15 cellular contexts compared by ENCODE assay signal in the genomic region with DNA sequence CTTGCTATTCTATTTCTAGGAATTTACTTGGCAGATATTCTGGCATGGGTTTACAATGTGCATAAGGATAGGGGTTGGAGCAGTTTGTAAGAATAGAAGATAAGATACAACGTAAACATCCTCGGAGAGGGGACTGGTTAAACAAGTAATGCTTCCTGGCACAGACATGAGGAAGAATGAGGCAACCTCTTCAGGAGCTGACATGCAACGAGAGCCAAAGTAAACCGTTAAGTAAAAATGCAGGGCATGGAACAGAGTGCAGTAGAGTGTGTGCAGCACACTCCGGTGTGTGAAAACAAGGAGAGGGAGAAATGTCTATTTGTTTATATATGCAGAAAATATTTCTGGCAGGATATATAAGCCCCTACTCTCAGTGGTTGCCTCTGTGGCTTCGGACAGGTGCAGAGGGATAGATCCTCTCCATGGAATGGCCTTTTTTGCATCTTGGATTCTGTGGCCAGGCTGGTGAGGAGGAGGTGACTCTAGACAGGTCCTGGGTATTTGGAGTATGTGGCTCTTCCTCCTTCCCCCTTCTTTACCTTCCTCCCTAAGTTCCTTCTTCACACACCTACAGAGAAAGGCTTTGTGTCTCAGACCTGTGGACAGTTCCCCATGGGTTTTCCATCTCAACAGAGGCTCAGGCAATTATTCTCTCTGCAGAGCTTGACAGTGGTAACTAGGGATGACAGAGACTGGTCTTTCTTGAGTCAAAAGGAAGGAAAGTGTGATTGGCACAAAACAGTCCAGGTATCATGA. TPM values are rescaled to one million over a fixed set of nuclear protein-coding genes. Genes with fewer than 3 reads are reported as not detected.
DNase-seq lines count a peak whose midpoint lies in the region; ATAC-seq, FAIRE-seq and TF ChIP-seq lines count a peak whose summit lies in the region.
"Had no signal": no experiment of that assay in that cellular context is flagged by ENCODE, and none has a peak within 500 bp of the region (broad histone marks: within the 10 kb centered on the region; RNA-seq: fewer than 3 reads in every experiment).

No MANE protein-coding gene starts in this region.

- TF ChIP-seq CTCF in natural killer cell (IDR thresholded peaks at IDR 0.05) (no peak), brain microvascular endothelial cell (IDR thresholded peaks at IDR 0.05; ENCODE audit: low read depth, low read length, missing control alignments) (no peak), left lung (IDR thresholded peaks at IDR 0.05) (no peak), vagina (IDR thresholded peaks at IDR 0.05) (no peak)

- H3K27me3 ChIP-seq in brain microvascular endothelial cell (replicated peaks) (peaks cover 3% of the 10 kb centered on the region), left lung (no peaks in the 10 kb centered on the region), vagina (no peaks in the 10 kb centered on the region)
- H3K27me3 ChIP-seq: BLaER1 had no signal

- no peak for FAIRE-seq in HTR-8/SVneo (lab: Jason Lieb, UNC)

- H3K4me1 ChIP-seq in left lung (peaks cover 5 to 73% of the 10 kb centered on the region in 2 donors), vagina (peaks cover 21% of the 10 kb centered on the region)

- no peak overlapping the region for H3K4me3 Mint-ChIP-seq in natural killer cell treated with Interleukin-12 subunit alpha and Interleukin-12 subunit beta and Interleukin-15 and Interleukin-18, amount 100 ng/mL, for 72 hours
- H3K4me3 Mint-ChIP-seq in natural killer cell = no peak overlapping the region
- no peak overlapping the region for H3K4me3 Mint-ChIP-seq in activated naive CD8-positive, alpha-beta T cell treated with anti-CD3 and anti-CD28 coated beads, Interleukin-2, amount 50 U/mL, for 24 hours
- H3K4me3 Mint-ChIP-seq: activated CD8-positive, alpha-beta T cell treated with anti-CD3 and anti-CD28 coated beads, Interleukin-2, amount 10 ng/mL, durations not matched to agents 7 days and 5 days; stimulated activated naive CD8-positive, alpha-beta T cell treated with anti-CD3 and anti-CD28 coated beads, Interleukin-15, Interleukin-2, amounts not matched to agents 100 ng/mL and 50 ng/mL, for 24 hours had no signal

- no peaks in the 10 kb centered on the region for H3K36me3 Mint-ChIP-seq in natural killer cell treated with Interleukin-12 subunit alpha and Interleukin-12 subunit beta and Interleukin-15 and Interleukin-18, amount 100 ng/mL, for 72 hours
- H3K36me3 Mint-ChIP-seq in natural killer cell = no peaks in the 10 kb centered on the region
- peaks cover 4% of the 10 kb centered on the region for H3K36me3 Mint-ChIP-seq in activated naive CD8-positive, alpha-beta T cell treated with anti-CD3 and anti-CD28 coated beads, Interleukin-2, amount 50 U/mL, for 24 hours (ENCODE audit: low read depth)

- no peak overlapping the region for H3K4me3 ChIP-seq in brain microvascular endothelial cell (ENCODE audit: low read depth, low read length)
- no peak overlapping the region for H3K4me3 ChIP-seq in left lung
- no peak overlapping the region for H3K4me3 ChIP-seq in vagina
- H3K4me3 ChIP-seq: BLaER1, SK-N-MC had no signal

- H3K27ac ChIP-seq in brain microvascular endothelial cell (no peak overlapping the region), left lung (peak overlapping the region in 1 of 2 donors; percentile 46), vagina (peak overlapping the region; percentile 36)
- H3K27ac ChIP-seq: BLaER1, SK-N-MC had no signal

- no peak for ATAC-seq in natural killer cell treated with Interleukin-12 subunit alpha and Interleukin-12 subunit beta and Interleukin-15 and Interleukin-18, amount 100 ng/mL, for 72 hours
- no peak for ATAC-seq in natural killer cell
- ATAC-seq in left lung = peak; percentile 33
- ATAC-seq in HG02588 (IDR thresholded peaks at IDR 0.05; ENCODE audit: unreplicated experiment) = no peak
- no peak for ATAC-seq in activated naive CD8-positive, alpha-beta T cell treated with anti-CD3 and anti-CD28 coated beads, Interleukin-2, amount 50 U/mL, for 24 hours
- ATAC-seq: activated CD8-positive, alpha-beta T cell treated with anti-CD3 and anti-CD28 coated beads, Interleukin-2, amount 10 ng/mL, durations not matched to agents 7 days and 5 days had no signal

- no peak overlapping the region for H3K27ac Mint-ChIP-seq in natural killer cell treated with Interleukin-12 subunit alpha and Interleukin-12 subunit beta and Interleukin-15 and Interleukin-18, amount 100 ng/mL, for 72 hours
- peak overlapping the region in 1 of 2 donors; percentile 96 for H3K27ac Mint-ChIP-seq in natural killer cell
- H3K27ac Mint-ChIP-seq in activated naive CD8-positive, alpha-beta T cell treated with anti-CD3 and anti-CD28 coated beads, Interleukin-2, amount 50 U/mL, for 24 hours = no peak overlapping the region
- H3K27ac Mint-ChIP-seq: activated CD8-positive, alpha-beta T cell treated with anti-CD3 and anti-CD28 coated beads, Interleukin-2, amount 10 ng/mL, durations not matched to agents 7 days and 5 days; stimulated activated naive CD8-positive, alpha-beta T cell treated with anti-CD3 and anti-CD28 coated beads, Interleukin-15, Interleukin-2, amounts not matched to agents 100 ng/mL and 50 ng/mL, for 24 hours had no signal

- H3K9me3 ChIP-seq in left lung (no peaks in the 10 kb centered on the region), vagina (no peaks in the 10 kb centered on the region)
- H3K9me3 ChIP-seq: BLaER1 had no signal

- intact Hi-C loops in natural killer cell (cut with micrococcal nuclease) (no loop called here), left lung (cut with DNase I) (no loop called here), vagina (cut with DNase I) (no loop called here)

- peaks cover 9% of the 10 kb centered on the region for H3K36me3 ChIP-seq in brain microvascular endothelial cell (replicated peaks)
- H3K36me3 ChIP-seq in left lung = no peaks in the 10 kb centered on the region
- H3K36me3 ChIP-seq in vagina = peaks cover 0 to 6% of the 10 kb centered on the region in 2 donors
- H3K36me3 ChIP-seq: BLaER1 had no signal

- peaks cover 13 to 29% of the 10 kb centered on the region in 2 donors for H3K4me1 Mint-ChIP-seq in natural killer cell treated with Interleukin-12 subunit alpha and Interleukin-12 subunit beta and Interleukin-15 and Interleukin-18, amount 100 ng/mL, for 72 hours (ENCODE audit: low read depth in 2 of 2)
- peaks cover 24 to 38% of the 10 kb centered on the region in 2 donors for H3K4me1 Mint-ChIP-seq in natural killer cell
- peaks cover 22% of the 10 kb centered on the region for H3K4me1 Mint-ChIP-seq in activated naive CD8-positive, alpha-beta T cell treated with anti-CD3 and anti-CD28 coated beads, Interleukin-2, amount 50 U/mL, for 24 hours

- H3K9me3 Mint-ChIP-seq in natural killer cell treated with Interleukin-12 subunit alpha and Interleukin-12 subunit beta and Interleukin-15 and Interleukin-18, amount 100 ng/mL, for 72 hours = no peaks in the 10 kb centered on the region
- H3K9me3 Mint-ChIP-seq in natural killer cell = no peaks in the 10 kb centered on the region
- H3K9me3 Mint-ChIP-seq in activated naive CD8-positive, alpha-beta T cell treated with anti-CD3 and anti-CD28 coated beads, Interleukin-2, amount 50 U/mL, for 24 hours = no peaks in the 10 kb centered on the region
- H3K9me3 Mint-ChIP-seq: stimulated activated naive CD8-positive, alpha-beta T cell treated with anti-CD3 and anti-CD28 coated beads, Interleukin-15, Interleukin-2, amounts not matched to agents 100 ng/mL and 50 ng/mL, for 24 hours had no signal

- no peak for TF ChIP-seq POLR2A in vagina (IDR thresholded peaks at IDR 0.05)

- peak; percentile 31 for DNase-seq in natural killer cell treated with Interleukin-12 subunit alpha and Interleukin-12 subunit beta and Interleukin-15 and Interleukin-18, amount 100 ng/mL, for 72 hours (ENCODE audit: low spot score)
- DNase-seq in natural killer cell (no peak), brain microvascular endothelial cell (peak; percentile 39), left lung (no peak), vagina (ENCODE audit: extremely low spot score in 2 of 2) (no peak), HTR-8/SVneo (ENCODE audit: insufficient read length, low spot score) (no peak)
- no peak for DNase-seq in activated naive CD8-positive, alpha-beta T cell treated with anti-CD3 and anti-CD28 coated beads, Interleukin-2, amount 50 U/mL, for 24 hours
- DNase-seq: activated CD8-positive, alpha-beta T cell treated with anti-CD3 and anti-CD28 coated beads, Interleukin-2, amount 10 ng/mL, durations not matched to agents 7 days and 5 days; midbrain; NCI-H2227 treated with DMSO at 0.1 percent for 48 hours had no signal

- in situ Hi-C loops in brain microvascular endothelial cell (cut with HindIII; ENCODE audit: low pct_ligation_motif_present, low sequenced_read_pairs) = no loop called here

- no peaks in the 10 kb centered on the region for H3K27me3 Mint-ChIP-seq in natural killer cell treated with Interleukin-12 subunit alpha and Interleukin-12 subunit beta and Interleukin-15 and Interleukin-18, amount 100 ng/mL, for 72 hours
- H3K27me3 Mint-ChIP-seq in natural killer cell (ENCODE audit: low read depth in 2 of 2) = no peaks in the 10 kb centered on the region
- H3K27me3 Mint-ChIP-seq in activated naive CD8-positive, alpha-beta T cell treated with anti-CD3 and anti-CD28 coated beads, Interleukin-2, amount 50 U/mL, for 24 hours = no peaks in the 10 kb centered on the region
- H3K27me3 Mint-ChIP-seq: stimulated activated naive CD8-positive, alpha-beta T cell treated with anti-CD3 and anti-CD28 coated beads, Interleukin-15, Interleukin-2, amounts not matched to agents 100 ng/mL and 50 ng/mL, for 24 hours had no signal

RNA-seq across cellular contexts. Expression of a gene that starts 2.5 kb away (rescaled TPM):
- 1 to 10 TPM; 2.1 to 2.7 TPM for total RNA-seq in natural killer cell treated with Interleukin-12 subunit alpha and Interleukin-12 subunit beta and Interleukin-15 and Interleukin-18, amount 100 ng/mL, for 72 hours
- total RNA-seq in natural killer cell = 1 to 10 TPM; 1.7 to 2.9 (median 2.6) TPM
- total RNA-seq in left lung = 1 to 10 TPM; 3.8 to 10.0 TPM
- 3.2 TPM for total RNA-seq in vagina

RNA-seq across cellular contexts. Expression of a gene that starts 6.0 kb away (rescaled TPM):
- total RNA-seq in natural killer cell treated with Interleukin-12 subunit alpha and Interleukin-12 subunit beta and Interleukin-15 and Interleukin-18, amount 100 ng/mL, for 72 hours = not detected
- total RNA-seq in natural killer cell (1 to 10 TPM; 1.4 to 4.9 (median 1.4) TPM), left lung (1 to 10 TPM in 1 of 2 donors, under 1 TPM in 1; 0.41 to 1.8 TPM), vagina (not detected)
- total RNA-seq: HT1080 had no signal

RNA-seq across cellular contexts. Expression of a gene that starts 32.5 kb away (rescaled TPM):
- 10 to 100 TPM; 55.4 to 65.8 TPM for total RNA-seq in natural killer cell treated with Interleukin-12 subunit alpha and Interleukin-12 subunit beta and Interleukin-15 and Interleukin-18, amount 100 ng/mL, for 72 hours
- total RNA-seq in natural killer cell (100 to 1,000 TPM; 166 to 186 (median 167) TPM), left lung (10 to 100 TPM; 66.1 to 70.4 TPM), vagina (52.5 TPM)

Comparison
In these comparisons a context has a peak if more than half of its experiments do, and no peak if none do; other contexts are left out.
1. DNase-seq: peak in natural killer cell treated with Interleukin-12 subunit alpha and Interleukin-12 subunit beta and Interleukin-15 and Interleukin-18, amount 100 ng/mL, for 72 hours (single experiment) and brain microvascular endothelial cell (single experiment); none in natural killer cell (single experiment), left lung (0 of 2), vagina (0 of 2), activated naive CD8-positive, alpha-beta T cell treated with anti-CD3 and anti-CD28 coated beads, Interleukin-2, amount 50 U/mL, for 24 hours (single experiment) and HTR-8/SVneo (single experiment).